1 cellular context compared by ENCODE assay signal in the genomic region with DNA sequence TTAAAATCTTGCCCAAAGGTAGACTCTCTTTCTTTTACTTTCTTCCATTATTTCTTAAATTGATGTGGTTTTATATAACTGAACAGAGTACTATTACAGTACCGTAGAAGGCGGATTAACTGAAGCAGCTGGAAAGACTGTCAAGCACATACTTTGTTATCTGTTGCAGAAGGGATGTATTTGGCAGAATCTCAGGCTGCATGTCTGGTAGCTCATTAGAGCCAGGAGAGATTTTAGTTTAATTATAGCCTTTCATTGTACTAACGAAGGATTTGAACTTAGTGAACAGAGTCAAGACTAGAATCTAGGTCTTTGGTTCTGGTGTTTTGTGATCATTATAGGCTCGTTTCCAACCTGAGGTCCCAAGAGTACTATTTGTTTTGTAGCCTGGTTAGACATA.
A peak's percentile ranks its signal among the peaks of the same experiment; 100 is the strongest.
TF ChIP-seq lines count a peak whose summit lies in the region.

No MANE protein-coding gene starts in this region.

TF ChIP-seq in GM12878, 131 proteins besides CTCF, POLR2A, EP300 and RAD21 (continued from another document):
- TF ChIP-seq, protein P1, sequence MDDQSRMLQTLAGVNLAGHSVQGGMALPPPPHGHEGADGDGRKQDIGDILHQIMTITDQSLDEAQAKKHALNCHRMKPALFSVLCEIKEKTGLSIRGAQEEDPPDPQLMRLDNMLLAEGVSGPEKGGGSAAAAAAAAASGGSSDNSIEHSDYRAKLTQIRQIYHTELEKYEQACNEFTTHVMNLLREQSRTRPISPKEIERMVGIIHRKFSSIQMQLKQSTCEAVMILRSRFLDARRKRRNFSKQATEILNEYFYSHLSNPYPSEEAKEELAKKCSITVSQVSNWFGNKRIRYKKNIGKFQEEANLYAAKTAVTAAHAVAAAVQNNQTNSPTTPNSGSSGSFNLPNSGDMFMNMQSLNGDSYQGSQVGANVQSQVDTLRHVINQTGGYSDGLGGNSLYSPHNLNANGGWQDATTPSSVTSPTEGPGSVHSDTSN (IDR thresholded peaks at IDR 0.05; ENCODE audit: insufficient replicate concordance, low read depth, low read length), result no peak
- TF ChIP-seq, protein P2, sequence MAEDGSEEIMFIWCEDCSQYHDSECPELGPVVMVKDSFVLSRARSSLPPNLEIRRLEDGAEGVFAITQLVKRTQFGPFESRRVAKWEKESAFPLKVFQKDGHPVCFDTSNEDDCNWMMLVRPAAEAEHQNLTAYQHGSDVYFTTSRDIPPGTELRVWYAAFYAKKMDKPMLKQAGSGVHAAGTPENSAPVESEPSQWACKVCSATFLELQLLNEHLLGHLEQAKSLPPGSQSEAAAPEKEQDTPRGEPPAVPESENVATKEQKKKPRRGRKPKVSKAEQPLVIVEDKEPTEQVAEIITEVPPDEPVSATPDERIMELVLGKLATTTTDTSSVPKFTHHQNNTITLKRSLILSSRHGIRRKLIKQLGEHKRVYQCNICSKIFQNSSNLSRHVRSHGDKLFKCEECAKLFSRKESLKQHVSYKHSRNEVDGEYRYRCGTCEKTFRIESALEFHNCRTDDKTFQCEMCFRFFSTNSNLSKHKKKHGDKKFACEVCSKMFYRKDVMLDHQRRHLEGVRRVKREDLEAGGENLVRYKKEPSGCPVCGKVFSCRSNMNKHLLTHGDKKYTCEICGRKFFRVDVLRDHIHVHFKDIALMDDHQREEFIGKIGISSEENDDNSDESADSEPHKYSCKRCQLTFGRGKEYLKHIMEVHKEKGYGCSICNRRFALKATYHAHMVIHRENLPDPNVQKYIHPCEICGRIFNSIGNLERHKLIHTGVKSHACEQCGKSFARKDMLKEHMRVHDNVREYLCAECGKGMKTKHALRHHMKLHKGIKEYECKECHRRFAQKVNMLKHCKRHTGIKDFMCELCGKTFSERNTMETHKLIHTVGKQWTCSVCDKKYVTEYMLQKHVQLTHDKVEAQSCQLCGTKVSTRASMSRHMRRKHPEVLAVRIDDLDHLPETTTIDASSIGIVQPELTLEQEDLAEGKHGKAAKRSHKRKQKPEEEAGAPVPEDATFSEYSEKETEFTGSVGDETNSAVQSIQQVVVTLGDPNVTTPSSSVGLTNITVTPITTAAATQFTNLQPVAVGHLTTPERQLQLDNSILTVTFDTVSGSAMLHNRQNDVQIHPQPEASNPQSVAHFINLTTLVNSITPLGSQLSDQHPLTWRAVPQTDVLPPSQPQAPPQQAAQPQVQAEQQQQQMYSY (CRISPR knock-in tag; IDR thresholded peaks at IDR 0.05), result no peak
- peak; percentile 52; the same call in 1 of the 2 replicates for TF ChIP-seq ZNF24 (IDR thresholded peaks at IDR 0.05)
- TF ChIP-seq, protein P3, sequence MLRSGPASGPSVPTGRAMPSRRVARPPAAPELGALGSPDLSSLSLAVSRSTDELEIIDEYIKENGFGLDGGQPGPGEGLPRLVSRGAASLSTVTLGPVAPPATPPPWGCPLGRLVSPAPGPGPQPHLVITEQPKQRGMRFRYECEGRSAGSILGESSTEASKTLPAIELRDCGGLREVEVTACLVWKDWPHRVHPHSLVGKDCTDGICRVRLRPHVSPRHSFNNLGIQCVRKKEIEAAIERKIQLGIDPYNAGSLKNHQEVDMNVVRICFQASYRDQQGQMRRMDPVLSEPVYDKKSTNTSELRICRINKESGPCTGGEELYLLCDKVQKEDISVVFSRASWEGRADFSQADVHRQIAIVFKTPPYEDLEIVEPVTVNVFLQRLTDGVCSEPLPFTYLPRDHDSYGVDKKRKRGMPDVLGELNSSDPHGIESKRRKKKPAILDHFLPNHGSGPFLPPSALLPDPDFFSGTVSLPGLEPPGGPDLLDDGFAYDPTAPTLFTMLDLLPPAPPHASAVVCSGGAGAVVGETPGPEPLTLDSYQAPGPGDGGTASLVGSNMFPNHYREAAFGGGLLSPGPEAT (IDR thresholded peaks at IDR 0.05; ENCODE audit: low read depth), result no peak
- no peak for TF ChIP-seq NR2F1 (conservative IDR thresholded peaks at IDR 0.05)
- TF ChIP-seq, protein P4, sequence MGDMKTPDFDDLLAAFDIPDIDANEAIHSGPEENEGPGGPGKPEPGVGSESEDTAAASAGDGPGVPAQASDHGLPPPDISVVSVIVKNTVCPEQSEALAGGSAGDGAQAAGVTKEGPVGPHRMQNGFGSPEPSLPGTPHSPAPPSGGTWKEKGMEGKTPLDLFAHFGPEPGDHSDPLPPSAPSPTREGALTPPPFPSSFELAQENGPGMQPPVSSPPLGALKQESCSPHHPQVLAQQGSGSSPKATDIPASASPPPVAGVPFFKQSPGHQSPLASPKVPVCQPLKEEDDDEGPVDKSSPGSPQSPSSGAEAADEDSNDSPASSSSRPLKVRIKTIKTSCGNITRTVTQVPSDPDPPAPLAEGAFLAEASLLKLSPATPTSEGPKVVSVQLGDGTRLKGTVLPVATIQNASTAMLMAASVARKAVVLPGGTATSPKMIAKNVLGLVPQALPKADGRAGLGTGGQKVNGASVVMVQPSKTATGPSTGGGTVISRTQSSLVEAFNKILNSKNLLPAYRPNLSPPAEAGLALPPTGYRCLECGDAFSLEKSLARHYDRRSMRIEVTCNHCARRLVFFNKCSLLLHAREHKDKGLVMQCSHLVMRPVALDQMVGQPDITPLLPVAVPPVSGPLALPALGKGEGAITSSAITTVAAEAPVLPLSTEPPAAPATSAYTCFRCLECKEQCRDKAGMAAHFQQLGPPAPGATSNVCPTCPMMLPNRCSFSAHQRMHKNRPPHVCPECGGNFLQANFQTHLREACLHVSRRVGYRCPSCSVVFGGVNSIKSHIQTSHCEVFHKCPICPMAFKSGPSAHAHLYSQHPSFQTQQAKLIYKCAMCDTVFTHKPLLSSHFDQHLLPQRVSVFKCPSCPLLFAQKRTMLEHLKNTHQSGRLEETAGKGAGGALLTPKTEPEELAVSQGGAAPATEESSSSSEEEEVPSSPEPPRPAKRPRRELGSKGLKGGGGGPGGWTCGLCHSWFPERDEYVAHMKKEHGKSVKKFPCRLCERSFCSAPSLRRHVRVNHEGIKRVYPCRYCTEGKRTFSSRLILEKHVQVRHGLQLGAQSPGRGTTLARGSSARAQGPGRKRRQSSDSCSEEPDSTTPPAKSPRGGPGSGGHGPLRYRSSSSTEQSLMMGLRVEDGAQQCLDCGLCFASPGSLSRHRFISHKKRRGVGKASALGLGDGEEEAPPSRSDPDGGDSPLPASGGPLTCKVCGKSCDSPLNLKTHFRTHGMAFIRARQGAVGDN (IDR thresholded peaks at IDR 0.05), result peak; percentile 76
- no peak for TF ChIP-seq BMI1 (IDR thresholded peaks at IDR 0.05; ENCODE audit: borderline replicate concordance)
- TF ChIP-seq, protein P5, sequence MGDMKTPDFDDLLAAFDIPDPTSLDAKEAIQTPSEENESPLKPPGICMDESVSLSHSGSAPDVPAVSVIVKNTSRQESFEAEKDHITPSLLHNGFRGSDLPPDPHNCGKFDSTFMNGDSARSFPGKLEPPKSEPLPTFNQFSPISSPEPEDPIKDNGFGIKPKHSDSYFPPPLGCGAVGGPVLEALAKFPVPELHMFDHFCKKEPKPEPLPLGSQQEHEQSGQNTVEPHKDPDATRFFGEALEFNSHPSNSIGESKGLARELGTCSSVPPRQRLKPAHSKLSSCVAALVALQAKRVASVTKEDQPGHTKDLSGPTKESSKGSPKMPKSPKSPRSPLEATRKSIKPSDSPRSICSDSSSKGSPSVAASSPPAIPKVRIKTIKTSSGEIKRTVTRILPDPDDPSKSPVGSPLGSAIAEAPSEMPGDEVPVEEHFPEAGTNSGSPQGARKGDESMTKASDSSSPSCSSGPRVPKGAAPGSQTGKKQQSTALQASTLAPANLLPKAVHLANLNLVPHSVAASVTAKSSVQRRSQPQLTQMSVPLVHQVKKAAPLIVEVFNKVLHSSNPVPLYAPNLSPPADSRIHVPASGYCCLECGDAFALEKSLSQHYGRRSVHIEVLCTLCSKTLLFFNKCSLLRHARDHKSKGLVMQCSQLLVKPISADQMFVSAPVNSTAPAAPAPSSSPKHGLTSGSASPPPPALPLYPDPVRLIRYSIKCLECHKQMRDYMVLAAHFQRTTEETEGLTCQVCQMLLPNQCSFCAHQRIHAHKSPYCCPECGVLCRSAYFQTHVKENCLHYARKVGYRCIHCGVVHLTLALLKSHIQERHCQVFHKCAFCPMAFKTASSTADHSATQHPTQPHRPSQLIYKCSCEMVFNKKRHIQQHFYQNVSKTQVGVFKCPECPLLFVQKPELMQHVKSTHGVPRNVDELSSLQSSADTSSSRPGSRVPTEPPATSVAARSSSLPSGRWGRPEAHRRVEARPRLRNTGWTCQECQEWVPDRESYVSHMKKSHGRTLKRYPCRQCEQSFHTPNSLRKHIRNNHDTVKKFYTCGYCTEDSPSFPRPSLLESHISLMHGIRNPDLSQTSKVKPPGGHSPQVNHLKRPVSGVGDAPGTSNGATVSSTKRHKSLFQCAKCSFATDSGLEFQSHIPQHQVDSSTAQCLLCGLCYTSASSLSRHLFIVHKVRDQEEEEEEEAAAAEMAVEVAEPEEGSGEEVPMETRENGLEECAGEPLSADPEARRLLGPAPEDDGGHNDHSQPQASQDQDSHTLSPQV (IDR thresholded peaks at IDR 0.05), result peak; percentile 92; the same call in 1 of the 2 replicates
- TF ChIP-seq TCF12 (IDR thresholded peaks at IDR 0.05; ENCODE audit: low read depth, low read length), result no peak
- no peak for TF ChIP-seq NR2C1 (IDR thresholded peaks at IDR 0.05)
- no peak for TF ChIP-seq CBX5 (IDR thresholded peaks at IDR 0.05; ENCODE audit: low read depth)
- no peak for TF ChIP-seq PAX5 (IDR thresholded peaks at IDR 0.05; ENCODE audit: borderline replicate concordance, low read depth, low read length)
- no peak for TF ChIP-seq PAX8 (IDR thresholded peaks at IDR 0.05)
- TF ChIP-seq RUNX3 (IDR thresholded peaks at IDR 0.05; ENCODE audit: low read length), result no peak
- no peak for TF ChIP-seq MYC (IDR thresholded peaks at IDR 0.05; ENCODE audit: insufficient read depth, insufficient read length, insufficient replicate concordance, low read length, severe bottlenecking)
- no peak for TF ChIP-seq SIX5 (IDR thresholded peaks at IDR 0.05; ENCODE audit: low read depth, low read length, severe bottlenecking)
- TF ChIP-seq, protein P6, sequence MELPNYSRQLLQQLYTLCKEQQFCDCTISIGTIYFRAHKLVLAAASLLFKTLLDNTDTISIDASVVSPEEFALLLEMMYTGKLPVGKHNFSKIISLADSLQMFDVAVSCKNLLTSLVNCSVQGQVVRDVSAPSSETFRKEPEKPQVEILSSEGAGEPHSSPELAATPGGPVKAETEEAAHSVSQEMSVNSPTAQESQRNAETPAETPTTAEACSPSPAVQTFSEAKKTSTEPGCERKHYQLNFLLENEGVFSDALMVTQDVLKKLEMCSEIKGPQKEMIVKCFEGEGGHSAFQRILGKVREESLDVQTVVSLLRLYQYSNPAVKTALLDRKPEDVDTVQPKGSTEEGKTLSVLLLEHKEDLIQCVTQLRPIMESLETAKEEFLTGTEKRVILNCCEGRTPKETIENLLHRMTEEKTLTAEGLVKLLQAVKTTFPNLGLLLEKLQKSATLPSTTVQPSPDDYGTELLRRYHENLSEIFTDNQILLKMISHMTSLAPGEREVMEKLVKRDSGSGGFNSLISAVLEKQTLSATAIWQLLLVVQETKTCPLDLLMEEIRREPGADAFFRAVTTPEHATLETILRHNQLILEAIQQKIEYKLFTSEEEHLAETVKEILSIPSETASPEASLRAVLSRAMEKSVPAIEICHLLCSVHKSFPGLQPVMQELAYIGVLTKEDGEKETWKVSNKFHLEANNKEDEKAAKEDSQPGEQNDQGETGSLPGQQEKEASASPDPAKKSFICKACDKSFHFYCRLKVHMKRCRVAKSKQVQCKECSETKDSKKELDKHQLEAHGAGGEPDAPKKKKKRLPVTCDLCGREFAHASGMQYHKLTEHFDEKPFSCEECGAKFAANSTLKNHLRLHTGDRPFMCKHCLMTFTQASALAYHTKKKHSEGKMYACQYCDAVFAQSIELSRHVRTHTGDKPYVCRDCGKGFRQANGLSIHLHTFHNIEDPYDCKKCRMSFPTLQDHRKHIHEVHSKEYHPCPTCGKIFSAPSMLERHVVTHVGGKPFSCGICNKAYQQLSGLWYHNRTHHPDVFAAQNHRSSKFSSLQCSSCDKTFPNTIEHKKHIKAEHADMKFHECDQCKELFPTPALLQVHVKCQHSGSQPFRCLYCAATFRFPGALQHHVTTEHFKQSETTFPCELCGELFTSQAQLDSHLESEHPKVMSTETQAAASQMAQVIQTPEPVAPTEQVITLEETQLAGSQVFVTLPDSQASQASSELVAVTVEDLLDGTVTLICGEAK (IDR thresholded peaks at IDR 0.05; ENCODE audit: borderline replicate concordance), result no peak
- no peak for TF ChIP-seq ASH2L (IDR thresholded peaks at IDR 0.05; ENCODE audit: borderline replicate concordance, low read depth)
- TF ChIP-seq ZNF622 (IDR thresholded peaks at IDR 0.05), result no peak
- TF ChIP-seq SPI1 (IDR thresholded peaks at IDR 0.05; ENCODE audit: borderline replicate concordance, insufficient read depth, low read depth, low read length), result no peak
- no peak for TF ChIP-seq BACH1 (IDR thresholded peaks at IDR 0.05; ENCODE audit: borderline replicate concordance)
- no peak for TF ChIP-seq RELA (IDR thresholded peaks at IDR 0.05; ENCODE audit: borderline replicate concordance, partially characterized antibody)
- no peak for TF ChIP-seq ATF3 (IDR thresholded peaks at IDR 0.05; ENCODE audit: borderline replicate concordance, extremely low read depth, low read depth, low read length)
